In the genomic region with DNA sequence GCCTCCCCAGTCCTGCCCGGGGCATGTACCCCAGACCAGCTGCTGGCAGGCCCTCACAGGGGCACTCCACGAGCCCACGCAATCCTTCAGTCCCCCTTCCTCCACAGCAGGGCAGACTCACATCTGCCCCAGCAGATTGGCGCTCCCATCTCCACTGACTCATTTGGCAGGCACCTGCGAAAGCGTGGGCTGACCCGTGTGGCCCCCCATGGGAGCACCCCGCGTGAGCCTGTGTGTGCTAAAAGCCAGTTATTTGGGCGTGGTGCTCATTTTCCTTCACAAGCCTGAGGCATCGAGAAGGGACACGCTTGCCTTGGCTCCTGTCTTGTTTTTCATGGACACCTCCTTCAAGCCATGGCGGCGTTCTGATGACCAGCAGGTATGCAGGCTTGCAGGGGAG, we compare ENCODE assay signal across 18 cellular contexts.
"Had no signal": no experiment of that assay in that cellular context is flagged by ENCODE, and none has a peak within 500 bp of the region (broad histone marks: within the 10 kb centered on the region; RNA-seq: fewer than 3 reads in every experiment).

No MANE protein-coding gene starts in this region.

- DNase-seq: activated CD4-positive, alpha-beta memory T cell treated with anti-CD3 and anti-CD28 coated beads, Interleukin-2, amount 10 ng/mL, durations not matched to agents 7 days and 5 days; activated CD4-positive, alpha-beta T cell treated with anti-CD3 and anti-CD28 coated beads for 48 hours; activated CD4-positive, CD25-positive, alpha-beta regulatory T cell; activated CD8-positive, alpha-beta memory T cell treated with anti-CD3 and anti-CD28 coated beads, Interleukin-2, amount 10 ng/mL, durations not matched to agents 7 days and 5 days; foreskin keratinocyte; left cardiac atrium; small intestine; stimulated activated CD4-positive, alpha-beta T cell treated with anti-CD3 and anti-CD28 coated beads, Interleukin-4, amount 100 ng/mL, for 1 hour; stimulated activated naive CD8-positive, alpha-beta T cell treated with anti-CD3 and anti-CD28 coated beads, Interleukin-15, amount 100 ng/mL, for 72 hours; T1000; trophoblast cell had no signal

- H3K36me3 Mint-ChIP-seq: activated CD8-positive, alpha-beta memory T cell treated with anti-CD3 and anti-CD28 coated beads, Interleukin-2, amount 10 ng/mL, durations not matched to agents 7 days and 5 days had no signal

- H3K27ac Mint-ChIP-seq: activated CD4-positive, alpha-beta memory T cell treated with anti-CD3 and anti-CD28 coated beads, Interleukin-2, amount 10 ng/mL, durations not matched to agents 7 days and 5 days; activated CD8-positive, alpha-beta memory T cell treated with anti-CD3 and anti-CD28 coated beads, Interleukin-2, amount 10 ng/mL, durations not matched to agents 7 days and 5 days; activated naive CD4-positive, alpha-beta T cell treated with anti-CD3 and anti-CD28 coated beads for 36 hours; nephron progenitor cell; stimulated activated naive CD8-positive, alpha-beta T cell treated with anti-CD3 and anti-CD28 coated beads, Interleukin-15, amount 100 ng/mL, for 72 hours had no signal

- H3K4me1 Mint-ChIP-seq: activated CD4-positive, alpha-beta memory T cell treated with anti-CD3 and anti-CD28 coated beads, Interleukin-2, amount 10 ng/mL, durations not matched to agents 7 days and 5 days; activated CD8-positive, alpha-beta memory T cell treated with anti-CD3 and anti-CD28 coated beads, Interleukin-2, amount 10 ng/mL, durations not matched to agents 7 days and 5 days; stimulated activated naive CD8-positive, alpha-beta T cell treated with anti-CD3 and anti-CD28 coated beads, Interleukin-15, amount 100 ng/mL, for 72 hours had no signal

- H3K27ac ChIP-seq: colonic mucosa, esophagus muscularis mucosa, foreskin keratinocyte, vagina had no signal

- H3K36me3 ChIP-seq: colonic mucosa, vagina had no signal

- H3K27me3 ChIP-seq: body of pancreas, colonic mucosa, esophagus muscularis mucosa, foreskin keratinocyte, vagina had no signal

- H3K9me3 ChIP-seq: body of pancreas, colonic mucosa, esophagus muscularis mucosa, vagina had no signal

- H3K4me3 Mint-ChIP-seq: activated CD4-positive, alpha-beta memory T cell treated with anti-CD3 and anti-CD28 coated beads, Interleukin-2, amount 10 ng/mL, durations not matched to agents 7 days and 5 days; activated CD8-positive, alpha-beta memory T cell treated with anti-CD3 and anti-CD28 coated beads, Interleukin-2, amount 10 ng/mL, durations not matched to agents 7 days and 5 days; activated naive CD4-positive, alpha-beta T cell treated with anti-CD3 and anti-CD28 coated beads for 36 hours; nephron progenitor cell; stimulated activated naive CD8-positive, alpha-beta T cell treated with anti-CD3 and anti-CD28 coated beads, Interleukin-15, amount 100 ng/mL, for 72 hours had no signal

- H3K4me3 ChIP-seq: body of pancreas, colonic mucosa, esophagus muscularis mucosa, lung, vagina had no signal

- ATAC-seq: activated CD8-positive, alpha-beta memory T cell treated with anti-CD3 and anti-CD28 coated beads, Interleukin-2, amount 10 ng/mL, durations not matched to agents 7 days and 5 days; stimulated activated naive CD8-positive, alpha-beta T cell treated with anti-CD3 and anti-CD28 coated beads, Interleukin-15, amount 100 ng/mL, for 72 hours had no signal

- H3K9me3 Mint-ChIP-seq: activated CD4-positive, alpha-beta memory T cell treated with anti-CD3 and anti-CD28 coated beads, Interleukin-2, amount 10 ng/mL, durations not matched to agents 7 days and 5 days; activated naive CD4-positive, alpha-beta T cell treated with anti-CD3 and anti-CD28 coated beads for 36 hours; nephron progenitor cell; stimulated activated naive CD8-positive, alpha-beta T cell treated with anti-CD3 and anti-CD28 coated beads, Interleukin-15, amount 100 ng/mL, for 72 hours had no signal
